ENCODE assay signal across 29 cellular contexts in the genomic region with DNA sequence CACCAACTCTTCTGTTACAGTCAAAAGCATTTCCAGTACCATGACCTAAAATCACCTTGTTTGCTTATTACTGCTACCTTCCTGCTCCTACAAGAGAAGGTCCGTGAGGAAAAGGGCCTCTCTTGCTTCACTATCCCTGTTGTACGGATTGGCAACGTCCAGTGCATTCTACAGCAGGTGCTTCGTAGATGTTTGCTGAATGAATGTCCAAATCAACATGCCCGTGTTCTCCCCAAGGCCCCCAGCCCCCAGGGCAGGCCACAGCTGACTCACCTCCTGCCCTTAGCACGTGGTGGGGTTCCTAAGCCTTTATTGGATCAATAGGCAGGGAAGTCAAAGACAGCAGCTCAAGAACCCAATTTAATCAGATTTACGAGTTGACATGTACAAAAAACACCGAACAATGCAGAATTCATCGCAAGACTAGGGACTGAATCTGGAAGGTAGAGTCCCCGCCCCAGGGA. TPM values are rescaled to one million over a fixed set of nuclear protein-coding genes. Genes with fewer than 3 reads are reported as not detected.
DNase-seq lines count a peak whose midpoint lies in the region; ATAC-seq and TF ChIP-seq lines count a peak whose summit lies in the region.
"Had no signal": no experiment of that assay in that cellular context is flagged by ENCODE, and none has a peak within 500 bp of the region (broad histone marks: within the 10 kb centered on the region; RNA-seq: fewer than 3 reads in every experiment).

No MANE protein-coding gene starts in this region.

- no peaks in the 10 kb centered on the region for H3K79me2 ChIP-seq in PC-3 (ENCODE audit: low read length)

- ATAC-seq in PC-3 (no peak), HG03342 (IDR thresholded peaks at IDR 0.05; ENCODE audit: unreplicated experiment) (no peak)
- ATAC-seq: HCT116 had no signal

- CTCF ChIA-PET in PC-3 (lab: Charles Lee), result no interaction called here

- H3K4me2 ChIP-seq in PC-3 (ENCODE audit: low read length), result no peak overlapping the region

- H3K27me3 ChIP-seq in PC-3 (ENCODE audit: low read length), result no peaks in the 10 kb centered on the region
- H3K27me3 ChIP-seq: Peyer's patch had no signal

- no peaks in the 10 kb centered on the region for H3K9me2 ChIP-seq in PC-3 (replicated peaks; ENCODE audit: low read length)

- H3K9ac ChIP-seq in PC-3 (ENCODE audit: low read length), result no peak overlapping the region

- no peak overlapping the region for H3K4me3 ChIP-seq in PC-3 (ENCODE audit: low read length)
- H3K4me3 ChIP-seq: Peyer's patch had no signal

- BruUV-seq in PC-3 (replicated peaks; lab: Mats Ljungman, UMichigan), result no TSS peak

- intact Hi-C loops in PC-3 (cut with micrococcal nuclease), result no loop called here

- H2AFZ ChIP-seq in PC-3 (ENCODE audit: low read length), result no peak overlapping the region

- H3K9me3 ChIP-seq in PC-3 (ENCODE audit: low read length), result no peaks in the 10 kb centered on the region
- H3K9me3 ChIP-seq: Peyer's patch had no signal

- DNase-seq in NCI-H82 (lab: John Stamatoyannopoulos, UW) (peak; percentile 77), NCI-H82 treated with DMSO at 0.1 percent for 48 hours (lab: John Stamatoyannopoulos, UW; ENCODE audit: unreplicated experiment) (no peak), ELR (ENCODE audit: low read depth) (peak; percentile 10), PC-3 (peak; percentile 14), islet precursor cell (peak; percentile 57), NCI-H524 treated with DMSO at 0.1 percent for 48 hours (lab: John Stamatoyannopoulos, UW) (no peak), activated gamma-delta T cell treated with Interleukin-2 at 50 U/mL for 16 hours (no peak)
- DNase-seq: CD8-positive, alpha-beta memory T cell; DMS 273 treated with DMSO at 0.1 percent for 48 hours; DMS79; EL; GF-D8; GOT3; Kasumi-1; NCI-H1105 treated with DMSO at 0.1 percent for 48 hours; NCI-H146; NCI-H1930; NCI-H2107; NCI-H524; NCI-H774; Peyer's patch; SHP77 treated with DMSO at 0.1 percent for 48 hours had no signal

- no peak for TF ChIP-seq CTCF in PC-3 (conservative IDR thresholded peaks at IDR 0.05; ENCODE audit: low read depth, low read length)

- H3K4me1 ChIP-seq in PC-3 (ENCODE audit: insufficient read depth, low read length), result peaks cover 6% of the 10 kb centered on the region; the same call in 1 of the 2 replicates

- no peak overlapping the region for H3K27ac ChIP-seq in PC-3 (ENCODE audit: low read length)
- H3K27ac ChIP-seq: 22Rv1, C4-2B, Peyer's patch had no signal

- H3F3A ChIP-seq in PC-3 (ENCODE audit: low read length, unreplicated experiment), result no peaks in the 10 kb centered on the region

- POLR2A ChIA-PET in PC-3 (lab: Charles Lee; ENCODE audit: unreplicated experiment), result no interaction called here

- H4K20me1 ChIP-seq in PC-3 (ENCODE audit: low read length), result no peaks in the 10 kb centered on the region

- no peaks in the 10 kb centered on the region for H3K36me3 ChIP-seq in PC-3 (ENCODE audit: low read depth, low read length)
- H3K36me3 ChIP-seq: Peyer's patch had no signal

RNA-seq across cellular contexts. Expression of gene NAPA, which starts 5.5 kb away (rescaled TPM):
- total RNA-seq in PC-3 (2014; rRNA removed), result 75.1 and 95.9 TPM in 2 replicates

RNA-seq across cellular contexts. Expression of gene KPTN, which starts 36.4 kb away (rescaled TPM):
- 8.0 and 18.3 TPM in 2 replicates for total RNA-seq in PC-3 (2014; rRNA removed)

RNA-seq across cellular contexts. Expression of gene SLC8A2, which starts 48.7 kb away (rescaled TPM):
- total RNA-seq in PC-3 (2014; rRNA removed), result 0.33 TPM in 1 of 2 replicates, not detected in the other
- total RNA-seq: B cell; CD8-positive, alpha-beta memory T cell; M059J had no signal

RNA-seq across cellular contexts. Expression of gene ZNF541, which starts 52.6 kb away (rescaled TPM):
- not detected in 2 replicates for total RNA-seq in PC-3 (2014; rRNA removed)
- total RNA-seq: B cell, HT-29, Peyer's patch had no signal

Comparison
In these comparisons a context has a peak if more than half of its experiments do, and no peak if none do; other contexts are left out.
1. DNase-seq: peak in NCI-H82 (single experiment), ELR (single experiment), PC-3 (single experiment) and islet precursor cell (single experiment); none in NCI-H82 treated with DMSO at 0.1 percent for 48 hours (single experiment), NCI-H524 treated with DMSO at 0.1 percent for 48 hours (single experiment) and activated gamma-delta T cell treated with Interleukin-2 at 50 U/mL for 16 hours (single experiment).